In genomic region chr22:36135306-36135705, GRCh38 we compare ENCODE assay signal across 24 cellular contexts. TPM values are rescaled to one million over a fixed set of nuclear protein-coding genes. Genes with fewer than 3 reads are reported as not detected.
DNase-seq lines count a peak whose midpoint lies in the region; ATAC-seq, FAIRE-seq and TF ChIP-seq lines count a peak whose summit lies in the region.
"Had no signal": no experiment of that assay in that cellular context is flagged by ENCODE, and none has a peak within 500 bp of the region (broad histone marks: within the 10 kb centered on the region; RNA-seq: fewer than 3 reads in every experiment).

No MANE protein-coding gene starts in this region.

- FAIRE-seq in RCC 7860 (lab: Jason Lieb, UNC) = no peak
- FAIRE-seq: A549, G401.6, GM12892, H1 had no signal

- H3K27me3 Mint-ChIP-seq in CD8-positive, alpha-beta T cell (ENCODE audit: low read depth) = no peaks in the 10 kb centered on the region
- H3K27me3 Mint-ChIP-seq in chondrocyte (ENCODE audit: low read depth) = peaks cover 21% of the 10 kb centered on the region
- H3K27me3 Mint-ChIP-seq: CD4-positive, alpha-beta T cell had no signal

- H3K4me1 Mint-ChIP-seq in CD8-positive, alpha-beta T cell (ENCODE audit: low read depth) = peaks cover 23% of the 10 kb centered on the region
- H3K4me1 Mint-ChIP-seq in chondrocyte (ENCODE audit: low read depth) = no peaks in the 10 kb centered on the region
- peaks cover 31% of the 10 kb centered on the region for H3K4me1 Mint-ChIP-seq in stimulated activated effector memory CD8-positive, alpha-beta T cell treated with anti-CD3 and anti-CD28 coated beads, Interleukin-12 subunit alpha, Interleukin-12 subunit beta, amount 100 ng/mL, for 72 hours

- H3K36me3 ChIP-seq in CD8-positive, alpha-beta T cell (ENCODE audit: insufficient read depth, low read length) = peaks cover 3% of the 10 kb centered on the region
- H3K36me3 ChIP-seq: BE2C had no signal

- no peak for DNase-seq in CD8-positive, alpha-beta T cell
- DNase-seq in chondrocyte (ENCODE audit: low spot score) = peak; percentile 67
- peak; percentile 4 for DNase-seq in iPS-NIHi7 (ENCODE audit: extremely low spot score)
- DNase-seq in stimulated activated effector memory CD8-positive, alpha-beta T cell treated with anti-CD3 and anti-CD28 coated beads, Interleukin-12 subunit alpha, Interleukin-12 subunit beta, amount 100 ng/mL, for 72 hours (ENCODE audit: low spot score in 2 of 2) = no peak
- DNase-seq in germinal center (ENCODE audit: low spot score) = no peak
- DNase-seq in RCC 7860 (ENCODE audit: low spot score) = no peak
- DNase-seq in EL = no peak
- DNase-seq: 8988T; ACHN; AML-193; BE2C; Calu3; CD4-positive, alpha-beta T cell; COR-L47; DMS53; DMS79 treated with DMSO at 0.1 percent for 48 hours; GM23248; H7; HCEC 1CT had no signal

- CTCF ChIA-PET in CD8-positive, alpha-beta T cell (lab: Charles Lee) = interaction anchor here (2.4 to 4.3 kb wide), 2 partner anchors 11 to 45 kb away, joined by 10 to 23 read pairs; no protein-coding TSS in a partner anchor

- ATAC-seq in CD8-positive, alpha-beta T cell = no peak
- no peak for ATAC-seq in stimulated activated effector memory CD8-positive, alpha-beta T cell treated with anti-CD3 and anti-CD28 coated beads, Interleukin-12 subunit alpha, Interleukin-12 subunit beta, amount 100 ng/mL, for 72 hours
- ATAC-seq: A549 had no signal

- no peak overlapping the region for H3K4me3 ChIP-seq in CD8-positive, alpha-beta T cell (ENCODE audit: low read depth, low read length)
- H3K4me3 ChIP-seq: A549; BLaER1 treated with 17β-estradiol and CSF1 and Interleukin-3, amounts not matched to agents 10 nM and 100 nM; GM23248 had no signal

- intact Hi-C loops in CD8-positive, alpha-beta T cell (cut with DNase I, micrococcal nuclease) = no loop called here

- H3K4me1 ChIP-seq in CD8-positive, alpha-beta T cell (ENCODE audit: insufficient read depth, low read length) = peaks cover 13% of the 10 kb centered on the region
- H3K4me1 ChIP-seq: A549, BE2C had no signal

- TF ChIP-seq CTCF in CD8-positive, alpha-beta T cell (IDR thresholded peaks at IDR 0.05) = no peak
- TF ChIP-seq CTCF in chondrocyte (IDR thresholded peaks at IDR 0.05) = no peak

- peak overlapping the region; percentile 57 for H3K27ac Mint-ChIP-seq in CD8-positive, alpha-beta T cell
- H3K27ac Mint-ChIP-seq in chondrocyte (ENCODE audit: unreplicated experiment) = no peak overlapping the region
- peak overlapping the region; percentile 70 for H3K27ac Mint-ChIP-seq in stimulated activated effector memory CD8-positive, alpha-beta T cell treated with anti-CD3 and anti-CD28 coated beads, Interleukin-12 subunit alpha, Interleukin-12 subunit beta, amount 100 ng/mL, for 72 hours
- H3K27ac Mint-ChIP-seq: CD4-positive, alpha-beta T cell had no signal

- H3K27ac ChIP-seq in CD8-positive, alpha-beta T cell (ENCODE audit: low read depth, low read length) = no peak overlapping the region
- H3K27ac ChIP-seq: A549, GM23248 had no signal

- H3K4me3 Mint-ChIP-seq in CD8-positive, alpha-beta T cell = no peak overlapping the region
- no peak overlapping the region for H3K4me3 Mint-ChIP-seq in chondrocyte (ENCODE audit: unreplicated experiment)
- no peak overlapping the region for H3K4me3 Mint-ChIP-seq in stimulated activated effector memory CD8-positive, alpha-beta T cell treated with anti-CD3 and anti-CD28 coated beads, Interleukin-12 subunit alpha, Interleukin-12 subunit beta, amount 100 ng/mL, for 72 hours
- H3K4me3 Mint-ChIP-seq: CD4-positive, alpha-beta T cell had no signal

- H3K27me3 ChIP-seq in CD8-positive, alpha-beta T cell (ENCODE audit: insufficient read depth, low read length) = no peaks in the 10 kb centered on the region
- H3K27me3 ChIP-seq: BE2C; BLaER1 treated with 17β-estradiol and CSF1 and Interleukin-3, amounts not matched to agents 10 nM and 100 nM had no signal

- POLR2A ChIA-PET in CD8-positive, alpha-beta T cell (lab: Charles Lee) = interaction anchor here (1.5 kb wide), 1 partner anchor 43 kb away, joined by 3 read pairs; no protein-coding TSS in a partner anchor

- peaks cover 11% of the 10 kb centered on the region for H3K36me3 Mint-ChIP-seq in CD8-positive, alpha-beta T cell
- H3K36me3 Mint-ChIP-seq in chondrocyte (ENCODE audit: low read depth) = peaks cover 1% of the 10 kb centered on the region
- H3K36me3 Mint-ChIP-seq in stimulated activated effector memory CD8-positive, alpha-beta T cell treated with anti-CD3 and anti-CD28 coated beads, Interleukin-12 subunit alpha, Interleukin-12 subunit beta, amount 100 ng/mL, for 72 hours = peaks cover under 1% of the 10 kb centered on the region

- H3K9me3 ChIP-seq in CD8-positive, alpha-beta T cell (ENCODE audit: low read length) = no peaks in the 10 kb centered on the region
- H3K9me3 ChIP-seq: A549; BE2C; BLaER1 treated with 17β-estradiol and CSF1 and Interleukin-3, amounts not matched to agents 10 nM and 100 nM had no signal

- no peaks in the 10 kb centered on the region for H3K9me3 Mint-ChIP-seq in CD8-positive, alpha-beta T cell
- H3K9me3 Mint-ChIP-seq in chondrocyte (ENCODE audit: low read depth) = no peaks in the 10 kb centered on the region
- H3K9me3 Mint-ChIP-seq in stimulated activated effector memory CD8-positive, alpha-beta T cell treated with anti-CD3 and anti-CD28 coated beads, Interleukin-12 subunit alpha, Interleukin-12 subunit beta, amount 100 ng/mL, for 72 hours = no peaks in the 10 kb centered on the region
- H3K9me3 Mint-ChIP-seq: CD4-positive, alpha-beta T cell had no signal

RNA-seq across cellular contexts. Expression of gene APOL3, which starts 25.2 kb away (rescaled TPM):
- 100 to 1,000 TPM; 257 to 259 TPM for total RNA-seq in CD8-positive, alpha-beta T cell
- total RNA-seq in chondrocyte = 2.3 to 5.9 TPM (median 3.4 TPM) in 3 replicates
- total RNA-seq: H1 had no signal

Comparison
In these comparisons a context has a peak if more than half of its experiments do, and no peak if none do; other contexts are left out.
1. DNase-seq: peak in chondrocyte (single experiment) and iPS-NIHi7 (single experiment); none in CD8-positive, alpha-beta T cell (0 of 7), stimulated activated effector memory CD8-positive, alpha-beta T cell treated with anti-CD3 and anti-CD28 coated beads, Interleukin-12 subunit alpha, Interleukin-12 subunit beta, amount 100 ng/mL, for 72 hours (0 of 2), germinal center (single experiment), RCC 7860 (single experiment) and EL (single experiment).
2. RNA of gene APOL3, which starts 25.2 kb away (total RNA-seq): 257 to 259 TPM in CD8-positive, alpha-beta T cell; 2.3 to 5.9 TPM in chondrocyte; every median in the first group is over 10 times any median in the second.